8 cellular contexts compared by ENCODE assay signal in the genomic region with DNA sequence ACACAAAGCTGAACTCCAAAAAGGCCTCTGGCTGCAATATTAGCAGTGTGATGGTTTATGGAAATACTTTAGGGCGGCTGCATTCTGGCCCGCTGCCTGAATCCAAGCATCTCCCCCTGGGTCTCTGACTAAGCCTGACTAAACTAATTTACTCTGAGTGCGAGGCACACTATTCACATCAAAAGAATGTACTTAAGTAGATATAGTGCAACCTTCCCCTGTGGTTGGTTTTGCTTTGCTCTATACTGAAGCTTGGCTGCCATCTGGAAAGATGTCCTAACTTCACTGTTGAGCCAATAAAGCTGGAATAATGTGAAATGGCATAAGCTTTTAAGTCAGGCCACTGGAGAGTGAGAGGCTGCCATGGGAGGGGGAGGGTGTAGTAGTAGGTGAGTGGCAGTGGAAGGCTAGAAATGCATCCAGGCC.
DNase-seq lines count a peak whose midpoint lies in the region; ATAC-seq, FAIRE-seq and TF ChIP-seq lines count a peak whose summit lies in the region.
"Had no signal": no experiment of that assay in that cellular context is flagged by ENCODE, and none has a peak within 500 bp of the region (broad histone marks: within the 10 kb centered on the region; RNA-seq: fewer than 3 reads in every experiment).

No MANE protein-coding gene starts in this region.

- no peaks in the 10 kb centered on the region for H3K36me3 Mint-ChIP-seq in activated T-helper 17 cell treated with anti-CD3 and anti-CD28 coated beads, Interleukin-2, amount 50 U/mL, for 72 hours (ENCODE audit: low read depth)

- H3K4me1 Mint-ChIP-seq in activated T-helper 17 cell treated with anti-CD3 and anti-CD28 coated beads, Interleukin-2, amount 50 U/mL, for 72 hours: no peaks in the 10 kb centered on the region

- intact Hi-C loops in kidney (cut with DNase I): no loop called here

- no peak for ATAC-seq in activated T-helper 17 cell treated with anti-CD3 and anti-CD28 coated beads, Interleukin-2, amount 50 U/mL, for 72 hours (replicated peaks)
- no peak for ATAC-seq in GM21515 (IDR thresholded peaks at IDR 0.05; ENCODE audit: unreplicated experiment)

- no peaks in the 10 kb centered on the region for H3K9me3 ChIP-seq in kidney (ENCODE audit: control insufficient read depth in 1 of 2, low read length in 2 of 2)

- no peaks in the 10 kb centered on the region for H3K36me3 ChIP-seq in kidney (ENCODE audit: control insufficient read depth in 1 of 2, insufficient read depth in 2 of 2, low read length in 2 of 2)

- DNase-seq in HPDE6-E6E7 (ENCODE audit: extremely low spot score) (peak; percentile 79), astrocyte of the spinal cord (ENCODE audit: low read depth, low spot score) (peak; percentile 100), kidney (peak; percentile 66), urothelium cell line (ENCODE audit: low spot score) (peak; percentile 80)
- DNase-seq in activated CD4-positive, CD25-positive, alpha-beta regulatory T cell (lab: John Stamatoyannopoulos, UW): no peak
- DNase-seq: activated T-cell treated with anti-CD3 and anti-CD28 coated beads, Interleukin-2, amount 50 U/mL, for 48 hours had no signal

- no peaks in the 10 kb centered on the region for H3K27me3 Mint-ChIP-seq in activated T-helper 17 cell treated with anti-CD3 and anti-CD28 coated beads, Interleukin-2, amount 50 U/mL, for 72 hours

- H3K27ac ChIP-seq in kidney (ENCODE audit: low read depth in 2 of 2, low read length in 2 of 2): no peak overlapping the region

- no peak overlapping the region for H3K9ac ChIP-seq in kidney (ENCODE audit: low read length in 2 of 2)

- no peak overlapping the region for H3K27ac Mint-ChIP-seq in activated T-helper 17 cell treated with anti-CD3 and anti-CD28 coated beads, Interleukin-2, amount 50 U/mL, for 72 hours

- in situ Hi-C loops in astrocyte of the spinal cord (cut with HindIII; ENCODE audit: low sequenced_read_pairs): no loop called here

- TF ChIP-seq CTCF in astrocyte of the spinal cord (IDR thresholded peaks at IDR 0.05; ENCODE audit: low read depth, low read length) (no peak), kidney (IDR thresholded peaks at IDR 0.05; ENCODE audit: borderline replicate concordance, extremely low read depth, insufficient read depth) (no peak)

- peaks cover 4% of the 10 kb centered on the region for H3K9me3 Mint-ChIP-seq in activated T-helper 17 cell treated with anti-CD3 and anti-CD28 coated beads, Interleukin-2, amount 50 U/mL, for 72 hours

- no peak overlapping the region for H3K4me3 Mint-ChIP-seq in activated T-helper 17 cell treated with anti-CD3 and anti-CD28 coated beads, Interleukin-2, amount 50 U/mL, for 72 hours

- FAIRE-seq in kidney (lab: Jason Lieb, UNC): no peak
- peak; percentile 66 for FAIRE-seq in urothelium cell line (lab: Jason Lieb, UNC)

- no peak overlapping the region for H3K4me3 ChIP-seq in astrocyte of the spinal cord (ENCODE audit: low read depth, low read length)
- no peak overlapping the region for H3K4me3 ChIP-seq in kidney (ENCODE audit: low read length in 2 of 2)

- H3K4me1 ChIP-seq in kidney (ENCODE audit: control insufficient read depth in 1 of 2, insufficient read depth in 1 of 2, low read depth in 1 of 2, low read length in 2 of 2): no peaks in the 10 kb centered on the region

Comparison
In these comparisons a context has a peak if more than half of its experiments do, and no peak if none do; other contexts are left out.
1. DNase-seq: peak in HPDE6-E6E7 (single experiment), astrocyte of the spinal cord (single experiment), kidney (single experiment) and urothelium cell line (single experiment); none in activated CD4-positive, CD25-positive, alpha-beta regulatory T cell (0 of 4).